Comparison of ENCODE assay signal across 8 cellular contexts in the genomic region with DNA sequence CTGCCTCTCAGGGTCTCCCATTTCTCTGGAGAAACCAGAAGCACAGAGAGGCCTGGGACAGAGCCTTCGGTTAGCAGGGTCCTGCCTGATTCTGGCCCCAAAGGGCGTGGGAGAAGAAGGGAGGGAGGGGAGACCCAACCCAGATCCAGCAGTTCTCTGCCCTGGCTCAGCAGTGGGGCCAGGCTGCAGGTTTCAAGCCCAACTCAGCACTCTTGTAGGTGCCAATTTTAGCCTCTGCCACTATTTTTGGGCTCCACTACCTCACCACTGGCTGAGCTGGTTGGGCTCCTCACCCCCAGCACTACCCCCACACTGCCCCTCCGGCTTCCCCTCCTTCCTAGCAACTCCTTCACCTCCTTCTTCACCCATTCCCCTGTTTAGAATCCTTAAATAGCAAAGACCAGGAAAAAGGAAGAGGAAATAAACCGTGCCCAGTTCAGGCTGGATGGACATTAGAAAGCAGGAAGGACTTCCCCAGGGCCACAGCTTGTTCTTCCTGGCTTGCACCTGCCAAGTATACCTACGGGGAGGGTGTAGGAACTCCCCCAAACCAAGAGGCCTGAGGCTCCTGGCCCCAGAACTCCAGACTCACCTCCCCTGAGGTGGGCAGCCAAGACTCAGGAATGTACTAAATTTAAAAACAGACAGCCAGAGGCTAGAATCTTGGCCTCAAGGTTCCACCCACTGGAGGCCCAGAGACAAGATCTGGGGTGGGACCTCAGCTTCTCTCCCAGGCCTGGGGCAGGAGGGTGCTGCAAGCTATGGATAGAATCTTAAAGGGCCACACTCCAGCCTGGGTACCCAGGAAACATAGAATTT. TPM values are rescaled to one million over a fixed set of nuclear protein-coding genes. Genes with fewer than 3 reads are reported as not detected.
A peak's percentile ranks its signal among the peaks of the same experiment; 100 is the strongest.
DNase-seq lines count a peak whose midpoint lies in the region; ATAC-seq and TF ChIP-seq lines count a peak whose summit lies in the region.

No MANE protein-coding gene starts in this region.

- peak overlapping the region; percentile 98 for H4K91ac ChIP-seq in IMR-90 (ENCODE audit: insufficient read depth, low read depth, low read length)

- no peak for TF ChIP-seq RAD21 in IMR-90 (IDR thresholded peaks at IDR 0.05; ENCODE audit: low read length)

- peak overlapping the region; percentile 95 for H2AK5ac ChIP-seq in IMR-90 (ENCODE audit: low read depth, low read length)

- peak overlapping the region; percentile 95 for H3K23ac ChIP-seq in IMR-90 (ENCODE audit: low read depth, low read length)

- H3K27me3 ChIP-seq in BJ (ENCODE audit: control insufficient read depth, insufficient read depth, low read length) (no peaks in the 10 kb centered on the region), IMR-90 (ENCODE audit: control insufficient read depth, insufficient read depth, low read length) (no peaks in the 10 kb centered on the region), layer of hippocampus (ENCODE audit: control insufficient read depth, insufficient read depth, low read length) (no peaks in the 10 kb centered on the region), tibial artery (no peaks in the 10 kb centered on the region)

- H3K4me2 ChIP-seq in IMR-90 (ENCODE audit: low read depth, low read length) = peak overlapping the region; percentile 85

- ATAC-seq in IMR-90 (ENCODE audit: low read depth) (no peak), HG03342 (IDR thresholded peaks at IDR 0.05; ENCODE audit: unreplicated experiment) (no peak)

- H2BK15ac ChIP-seq in IMR-90 (ENCODE audit: low read depth, low read length) = peak overlapping the region; percentile 54; the same call in 2 of the 3 replicates

- peak overlapping the region; percentile 72 for H4K5ac ChIP-seq in IMR-90 (ENCODE audit: low read depth, low read length)

- peak overlapping the region; percentile 83 for H3K18ac ChIP-seq in IMR-90 (ENCODE audit: low read depth, low read length)

- POLR2A ChIA-PET in BJ (lab: Charles Lee) (interaction anchor here (1.0 kb wide), 1 partner anchor 17 kb away, joined by 3 read pairs; no protein-coding TSS in a partner anchor), IMR-90 (lab: Charles Lee; ENCODE audit: unreplicated experiment) (no interaction called here)

- in situ Hi-C loops in IMR-90 (cut with MboI; ENCODE audit: low sequenced_read_pairs) = no loop called here
- in situ Hi-C loops in astrocyte of the cerebellum (cut with HindIII; ENCODE audit: low sequenced_read_pairs) = no loop called here

- H2AFZ ChIP-seq in IMR-90 (replicated peaks; ENCODE audit: low read length, poor library complexity) = peak overlapping the region; percentile 79

- DNase-seq in BJ (ENCODE audit: low read depth) (no peak), IMR-90 (no peak), astrocyte of the cerebellum (ENCODE audit: low read depth) (no peak), tibial artery (peak; percentile 57 to 90), NCI-H1092 treated with DMSO at 0.1 percent for 48 hours (lab: John Stamatoyannopoulos, UW) (no peak), NCI-H1436 (lab: John Stamatoyannopoulos, UW) (no peak)

- H3K14ac ChIP-seq in IMR-90 (replicated peaks; ENCODE audit: low read depth, low read length) = peak overlapping the region; percentile 98

- H4K8ac ChIP-seq in IMR-90 (ENCODE audit: low read depth in 2 of 2, low read length in 2 of 2) = peak overlapping the region; percentile 63 to 70

- H3K56ac ChIP-seq in IMR-90 (ENCODE audit: extremely low read depth, insufficient read depth, low read length) = peak overlapping the region; percentile 98

- TF ChIP-seq CTCF in BJ (IDR thresholded peaks at IDR 0.05; ENCODE audit: insufficient read depth, low read depth, low read length) (no peak; the same call in 1 of the 2 replicates), IMR-90 (conservative IDR thresholded peaks at IDR 0.05; ENCODE audit: low read depth, low read length) (no peak), astrocyte of the cerebellum (IDR thresholded peaks at IDR 0.05; ENCODE audit: low read depth, low read length, missing control alignments) (no peak), tibial artery (IDR thresholded peaks at IDR 0.05) (no peak)

- H3K4ac ChIP-seq in IMR-90 (ENCODE audit: low read depth, low read length) = peak overlapping the region; percentile 92

- peak overlapping the region; percentile 67 for H2BK20ac ChIP-seq in IMR-90 (ENCODE audit: low read depth, low read length)

- peaks cover 1% of the 10 kb centered on the region for H3K36me3 ChIP-seq in BJ (ENCODE audit: control insufficient read depth, insufficient read depth, low read length)
- H3K36me3 ChIP-seq in IMR-90 (ENCODE audit: control insufficient read depth, insufficient read depth, low read length) = peaks cover 4% of the 10 kb centered on the region; the same call in 1 of the 2 replicates
- no peaks in the 10 kb centered on the region for H3K36me3 ChIP-seq in tibial artery

- peak overlapping the region; percentile 87 for H3K9ac ChIP-seq in IMR-90 (ENCODE audit: low read depth, low read length)

- peak overlapping the region; percentile 98 for H2BK120ac ChIP-seq in IMR-90 (ENCODE audit: low read depth, low read length)

- H2BK5ac ChIP-seq in IMR-90 (ENCODE audit: low read depth, low read length, poor library complexity, severe bottlenecking) = peak overlapping the region; percentile 93

- BruUV-seq in IMR-90 (replicated peaks; lab: Mats Ljungman, UMichigan) = no TSS peak

- H2AK9ac ChIP-seq in IMR-90 (replicated peaks; ENCODE audit: low read depth, low read length, poor library complexity) = peak overlapping the region; percentile 95

- intact Hi-C loops in IMR-90 (cut with micrococcal nuclease) (loop anchor here (5.0 kb wide), 1 partner anchor 37 kb away; a partner anchor contains a TSS), tibial artery (cut with DNase I; ENCODE audit: low total_unique reads) (no loop called here)

- CTCF ChIA-PET in BJ (lab: Yijun Ruan, JAX) = interaction anchor here (0.8 to 2.0 kb wide), 7 partner anchors 9 to 87 kb away, joined by 3 to 11 read pairs (median 3); a partner anchor contains a TSS
- CTCF ChIA-PET in IMR-90 (lab: Yijun Ruan, JAX) = interaction anchor here (0.5 to 1.0 kb wide), 2 partner anchors 11 to 725 kb away, joined by 3 to 4 read pairs; a partner anchor contains a TSS

- WGBS in IMR-90 (ENCODE audit: extremely low coverage in 2 of 2, insufficient read length in 1 of 2), 2 experiments = no CpG with 5 or more reads among the region's 5 CpGs

- no peak for TF ChIP-seq POLR2A in IMR-90 (IDR thresholded peaks at IDR 0.05; ENCODE audit: low read depth, low read length)

- H3K27ac ChIP-seq in IMR-90 (ENCODE audit: insufficient read depth, low read length) (peak overlapping the region; percentile 99), layer of hippocampus (ENCODE audit: low read depth, low read length) (peak overlapping the region; percentile 97), tibial artery (peak overlapping the region; percentile 98 to 99)

- H4K20me1 ChIP-seq in IMR-90 (ENCODE audit: insufficient read depth, low read length) = peaks cover 30% of the 10 kb centered on the region

- H3K9me3 ChIP-seq in IMR-90 (ENCODE audit: control insufficient read depth, insufficient read depth, low read length) = no peaks in the 10 kb centered on the region
- no peaks in the 10 kb centered on the region for H3K9me3 ChIP-seq in tibial artery

- H3K9me1 ChIP-seq in IMR-90 (ENCODE audit: insufficient read depth, low read length) = peaks cover 34% of the 10 kb centered on the region

- dilution Hi-C loops in IMR-90 (cut with HindIII; ENCODE audit: low sequenced_read_pairs, unreplicated experiment) = no loop called here

- H3K4me1 ChIP-seq in IMR-90 (ENCODE audit: control insufficient read depth, insufficient read depth, low read length) (peaks cover 51% of the 10 kb centered on the region), tibial artery (peaks cover 0 to 79% (median 65%) of the 10 kb centered on the region in 4 donors)

- H3K79me1 ChIP-seq in IMR-90 (ENCODE audit: low read depth in 1 of 2, low read length in 2 of 2) = peaks cover 10 to 78% of the 10 kb centered on the region in 2 experiments; a peak in 3 of 4 replicates

- H3K4me3 ChIP-seq in BJ (ENCODE audit: low read depth, low read length) (peak overlapping the region; percentile 80), IMR-90 (ENCODE audit: insufficient read depth, low read depth, low read length) (peak overlapping the region; percentile 94), astrocyte of the cerebellum (ENCODE audit: low read depth, low read length) (peak overlapping the region; percentile 89), tibial artery (peak overlapping the region; percentile 89 to 98)

TF ChIP-seq in IMR-90, 13 proteins besides CTCF, POLR2A, EP300 and RAD21 (continues in another document):
- TF ChIP-seq, protein P1, sequence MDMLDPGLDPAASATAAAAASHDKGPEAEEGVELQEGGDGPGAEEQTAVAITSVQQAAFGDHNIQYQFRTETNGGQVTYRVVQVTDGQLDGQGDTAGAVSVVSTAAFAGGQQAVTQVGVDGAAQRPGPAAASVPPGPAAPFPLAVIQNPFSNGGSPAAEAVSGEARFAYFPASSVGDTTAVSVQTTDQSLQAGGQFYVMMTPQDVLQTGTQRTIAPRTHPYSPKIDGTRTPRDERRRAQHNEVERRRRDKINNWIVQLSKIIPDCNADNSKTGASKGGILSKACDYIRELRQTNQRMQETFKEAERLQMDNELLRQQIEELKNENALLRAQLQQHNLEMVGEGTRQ (IDR thresholded peaks at IDR 0.05; ENCODE audit: low read depth, low read length) = no peak

RNA-seq across cellular contexts. Expression of a gene that starts 1.4 kb away (rescaled TPM):
- polyA plus RNA-seq in BJ (2011; rRNA removed) = 130 and 213 TPM in 2 replicates
- polyA minus RNA-seq in BJ (2011; rRNA and poly(A)+ RNA removed) = 128 and 154 TPM in 2 replicates
- 81.4 and 91.8 TPM in 2 replicates for total RNA-seq in IMR-90 (2012; rRNA removed)
- polyA plus RNA-seq in IMR-90 (2012; rRNA removed) = 101 and 117 TPM in 2 replicates
- polyA plus RNA-seq in IMR-90 (2012; cell fraction: cytosol; rRNA removed) = 64.3 and 78.0 TPM in 2 replicates
- polyA plus RNA-seq in IMR-90 (2012; cell fraction: nucleus; rRNA removed; ENCODE audit: low replicate concordance) = 272 and 424 TPM in 2 replicates

RNA-seq across cellular contexts. Expression of a gene that starts 38.3 kb away (rescaled TPM):
- polyA plus RNA-seq in BJ (2011; rRNA removed) = not detected in 2 replicates
- 0.41 TPM in 1 of 2 replicates, not detected in the other for polyA minus RNA-seq in BJ (2011; rRNA and poly(A)+ RNA removed)
- total RNA-seq in IMR-90 (2012; rRNA removed) = not detected in 2 replicates
- polyA plus RNA-seq in IMR-90 (2012; rRNA removed) = not detected in 2 replicates
- polyA plus RNA-seq in IMR-90 (2012; cell fraction: cytosol; rRNA removed) = not detected in 2 replicates
- 0.07 TPM in 1 of 2 replicates, not detected in the other for polyA plus RNA-seq in IMR-90 (2012; cell fraction: nucleus; rRNA removed; ENCODE audit: low replicate concordance)

RNA-seq across cellular contexts. Expression of a gene that starts 41.0 kb away (rescaled TPM):
- 891 and 935 TPM in 2 replicates for polyA plus RNA-seq in BJ (2011; rRNA removed)
- polyA minus RNA-seq in BJ (2011; rRNA and poly(A)+ RNA removed) = 171 and 320 TPM in 2 replicates
- total RNA-seq in IMR-90 (2012; rRNA removed) = 553 and 927 TPM in 2 replicates
- 952 and 1,264 TPM in 2 replicates for polyA plus RNA-seq in IMR-90 (2012; rRNA removed)
- polyA plus RNA-seq in IMR-90 (2012; cell fraction: cytosol; rRNA removed) = 935 and 1,213 TPM in 2 replicates
- 229 and 499 TPM in 2 replicates for polyA plus RNA-seq in IMR-90 (2012; cell fraction: nucleus; rRNA removed; ENCODE audit: low replicate concordance)

RNA-seq across cellular contexts. Expression of a gene that starts 45.5 kb away (rescaled TPM):
- polyA plus RNA-seq in BJ (2011; rRNA removed) (39.0 and 39.8 TPM in 2 replicates), IMR-90 (2012; rRNA removed) (23.4 and 29.9 TPM in 2 replicates)
- polyA minus RNA-seq in BJ (2011; rRNA and poly(A)+ RNA removed) = 25.5 and 39.1 TPM in 2 replicates
- 22.5 and 28.0 TPM in 2 replicates for total RNA-seq in IMR-90 (2012; rRNA removed)
- polyA plus RNA-seq in IMR-90 (2012; cell fraction: cytosol; rRNA removed) = 9.3 and 11.6 TPM in 2 replicates
- 59.4 and 172 TPM in 2 replicates for polyA plus RNA-seq in IMR-90 (2012; cell fraction: nucleus; rRNA removed; ENCODE audit: low replicate concordance)

Comparison
In these comparisons a context has a peak if more than half of its experiments do, and no peak if none do; other contexts are left out.
1. DNase-seq: peak in tibial artery (2 of 2); none in BJ (single experiment), IMR-90 (single experiment), astrocyte of the cerebellum (single experiment), NCI-H1092 treated with DMSO at 0.1 percent for 48 hours (single experiment) and NCI-H1436 (single experiment).
2. Peak in every context shown above with its lines, with median percentiles within 50 percentile points of each other: H3K4me3 ChIP-seq and H3K27ac ChIP-seq.